Comparison of ENCODE assay signal across 1 cellular context in genomic region chr7:84821671-84822534, GRCh38.
TF ChIP-seq lines count a peak whose summit lies in the region.

No MANE protein-coding gene starts in this region.

TF ChIP-seq in K562, 482 proteins besides CTCF, POLR2A, EP300 and RAD21 (continued from another document and continues in another):
- no peak for TF ChIP-seq CEBPZ (IDR thresholded peaks at IDR 0.05; ENCODE audit: borderline replicate concordance, low read depth, low read length)
- no peak for TF ChIP-seq BRF1 (IDR thresholded peaks at IDR 0.05; ENCODE audit: borderline replicate concordance, extremely low read depth, insufficient read length)
- TF ChIP-seq ZNF274 (IDR thresholded peaks at IDR 0.05; ENCODE audit: borderline replicate concordance, low read depth, low read length): no peak
- no peak for TF ChIP-seq ZNF124 (CRISPR knock-in tag; IDR thresholded peaks at IDR 0.05)
- TF ChIP-seq STAT6 (CRISPR knock-in tag; IDR thresholded peaks at IDR 0.05): no peak
- TF ChIP-seq ZNF41 (CRISPR knock-in tag; conservative IDR thresholded peaks at IDR 0.05): peak; percentile 94
- TF ChIP-seq GATA2 (CRISPR knock-in tag; IDR thresholded peaks at IDR 0.05): no peak
- TF ChIP-seq ETV1 (tag; conservative IDR thresholded peaks at IDR 0.05; ENCODE audit: low read depth): peak; percentile 87
- TF ChIP-seq E2F4 (CRISPR knock-in tag; IDR thresholded peaks at IDR 0.05; ENCODE audit: low read depth): no peak
- TF ChIP-seq, protein P1, sequence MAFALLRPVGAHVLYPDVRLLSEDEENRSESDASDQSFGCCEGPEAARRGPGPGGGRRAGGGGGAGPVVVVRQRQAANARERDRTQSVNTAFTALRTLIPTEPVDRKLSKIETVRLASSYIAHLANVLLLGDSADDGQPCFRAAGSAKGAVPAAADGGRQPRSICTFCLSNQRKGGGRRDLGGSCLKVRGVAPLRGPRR (CRISPR knock-in tag; IDR thresholded peaks at IDR 0.05): no peak; the same call in 1 of the 2 replicates
- TF ChIP-seq MTA1 (IDR thresholded peaks at IDR 0.05; ENCODE audit: borderline replicate concordance): no peak
- no peak for TF ChIP-seq EWSR1 (IDR thresholded peaks at IDR 0.05; ENCODE audit: borderline replicate concordance, low read depth, partially characterized antibody)
- TF ChIP-seq STAT5A (IDR thresholded peaks at IDR 0.05; ENCODE audit: borderline replicate concordance, low read length): peak; percentile 86
- TF ChIP-seq NR3C1 (CRISPR knock-in tag; IDR thresholded peaks at IDR 0.05): no peak
- no peak for TF ChIP-seq KDM5B (IDR thresholded peaks at IDR 0.05; ENCODE audit: insufficient replicate concordance, low read depth, low read length)
- no peak for TF ChIP-seq PHB (CRISPR knock-in tag; IDR thresholded peaks at IDR 0.05)
- TF ChIP-seq, protein P2, sequence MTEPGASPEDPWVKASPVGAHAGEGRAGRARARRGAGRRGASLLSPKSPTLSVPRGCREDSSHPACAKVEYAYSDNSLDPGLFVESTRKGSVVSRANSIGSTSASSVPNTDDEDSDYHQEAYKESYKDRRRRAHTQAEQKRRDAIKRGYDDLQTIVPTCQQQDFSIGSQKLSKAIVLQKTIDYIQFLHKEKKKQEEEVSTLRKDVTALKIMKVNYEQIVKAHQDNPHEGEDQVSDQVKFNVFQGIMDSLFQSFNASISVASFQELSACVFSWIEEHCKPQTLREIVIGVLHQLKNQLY (CRISPR knock-in tag; conservative IDR thresholded peaks at IDR 0.05): no peak
- no peak for TF ChIP-seq ZKSCAN1 (IDR thresholded peaks at IDR 0.05; ENCODE audit: low read depth, low read length)
- 0 out of 2 replicates have a peak, but pooled peaks have one; percentile 28 for TF ChIP-seq SOX6 (IDR thresholded peaks at IDR 0.05)
- TF ChIP-seq ELF1 (tag; IDR thresholded peaks at IDR 0.05): no peak
- no peak for TF ChIP-seq ZSCAN29 (IDR thresholded peaks at IDR 0.05)
- no peak for TF ChIP-seq SRSF9 (IDR thresholded peaks at IDR 0.05; ENCODE audit: borderline replicate concordance, low read depth, low read length)
- peak; percentile 94 for TF ChIP-seq HBP1 (CRISPR knock-in tag; IDR thresholded peaks at IDR 0.05)
- no peak; the same call in 1 of the 2 replicates for TF ChIP-seq SNAPC5 (CRISPR knock-in tag; IDR thresholded peaks at IDR 0.05)
- TF ChIP-seq ILF3 (IDR thresholded peaks at IDR 0.05; ENCODE audit: borderline replicate concordance): no peak
- TF ChIP-seq, protein P3, sequence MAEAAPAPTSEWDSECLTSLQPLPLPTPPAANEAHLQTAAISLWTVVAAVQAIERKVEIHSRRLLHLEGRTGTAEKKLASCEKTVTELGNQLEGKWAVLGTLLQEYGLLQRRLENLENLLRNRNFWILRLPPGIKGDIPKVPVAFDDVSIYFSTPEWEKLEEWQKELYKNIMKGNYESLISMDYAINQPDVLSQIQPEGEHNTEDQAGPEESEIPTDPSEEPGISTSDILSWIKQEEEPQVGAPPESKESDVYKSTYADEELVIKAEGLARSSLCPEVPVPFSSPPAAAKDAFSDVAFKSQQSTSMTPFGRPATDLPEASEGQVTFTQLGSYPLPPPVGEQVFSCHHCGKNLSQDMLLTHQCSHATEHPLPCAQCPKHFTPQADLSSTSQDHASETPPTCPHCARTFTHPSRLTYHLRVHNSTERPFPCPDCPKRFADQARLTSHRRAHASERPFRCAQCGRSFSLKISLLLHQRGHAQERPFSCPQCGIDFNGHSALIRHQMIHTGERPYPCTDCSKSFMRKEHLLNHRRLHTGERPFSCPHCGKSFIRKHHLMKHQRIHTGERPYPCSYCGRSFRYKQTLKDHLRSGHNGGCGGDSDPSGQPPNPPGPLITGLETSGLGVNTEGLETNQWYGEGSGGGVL (CRISPR knock-in tag; IDR thresholded peaks at IDR 0.05): peak; percentile 94
- TF ChIP-seq, protein P4, sequence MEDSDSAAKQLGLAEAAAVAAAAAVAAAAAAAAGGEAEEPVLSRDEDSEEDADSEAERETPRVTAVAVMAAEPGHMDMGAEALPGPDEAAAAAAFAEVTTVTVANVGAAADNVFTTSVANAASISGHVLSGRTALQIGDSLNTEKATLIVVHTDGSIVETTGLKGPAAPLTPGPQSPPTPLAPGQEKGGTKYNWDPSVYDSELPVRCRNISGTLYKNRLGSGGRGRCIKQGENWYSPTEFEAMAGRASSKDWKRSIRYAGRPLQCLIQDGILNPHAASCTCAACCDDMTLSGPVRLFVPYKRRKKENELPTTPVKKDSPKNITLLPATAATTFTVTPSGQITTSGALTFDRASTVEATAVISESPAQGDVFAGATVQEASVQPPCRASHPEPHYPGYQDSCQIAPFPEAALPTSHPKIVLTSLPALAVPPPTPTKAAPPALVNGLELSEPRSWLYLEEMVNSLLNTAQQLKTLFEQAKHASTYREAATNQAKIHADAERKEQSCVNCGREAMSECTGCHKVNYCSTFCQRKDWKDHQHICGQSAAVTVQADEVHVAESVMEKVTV (CRISPR knock-in tag; IDR thresholded peaks at IDR 0.05): peak; percentile 69; the same call in 1 of the 2 replicates
- peak; percentile 97 for TF ChIP-seq CXXC5 (CRISPR knock-in tag; IDR thresholded peaks at IDR 0.05)
- TF ChIP-seq ELF2 (CRISPR knock-in tag; IDR thresholded peaks at IDR 0.05): peak; percentile 66; the same call in 1 of the 2 replicates
- TF ChIP-seq ZNF644 (tag; IDR thresholded peaks at IDR 0.05; ENCODE audit: low read depth): peak; percentile 96
- TF ChIP-seq ZNF717 (CRISPR knock-in tag; IDR thresholded peaks at IDR 0.05): peak; percentile 66; the same call in 1 of the 2 replicates
- TF ChIP-seq HMG20A (CRISPR knock-in tag; conservative IDR thresholded peaks at IDR 0.05): no peak
- TF ChIP-seq, protein P5, sequence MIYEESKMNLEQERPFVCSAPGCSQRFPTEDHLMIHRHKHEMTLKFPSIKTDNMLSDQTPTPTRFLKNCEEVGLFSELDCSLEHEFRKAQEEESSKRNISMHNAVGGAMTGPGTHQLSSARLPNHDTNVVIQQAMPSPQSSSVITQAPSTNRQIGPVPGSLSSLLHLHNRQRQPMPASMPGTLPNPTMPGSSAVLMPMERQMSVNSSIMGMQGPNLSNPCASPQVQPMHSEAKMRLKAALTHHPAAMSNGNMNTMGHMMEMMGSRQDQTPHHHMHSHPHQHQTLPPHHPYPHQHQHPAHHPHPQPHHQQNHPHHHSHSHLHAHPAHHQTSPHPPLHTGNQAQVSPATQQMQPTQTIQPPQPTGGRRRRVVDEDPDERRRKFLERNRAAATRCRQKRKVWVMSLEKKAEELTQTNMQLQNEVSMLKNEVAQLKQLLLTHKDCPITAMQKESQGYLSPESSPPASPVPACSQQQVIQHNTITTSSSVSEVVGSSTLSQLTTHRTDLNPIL (CRISPR knock-in tag; IDR thresholded peaks at IDR 0.05): peak; percentile 84
- TF ChIP-seq, protein P6, sequence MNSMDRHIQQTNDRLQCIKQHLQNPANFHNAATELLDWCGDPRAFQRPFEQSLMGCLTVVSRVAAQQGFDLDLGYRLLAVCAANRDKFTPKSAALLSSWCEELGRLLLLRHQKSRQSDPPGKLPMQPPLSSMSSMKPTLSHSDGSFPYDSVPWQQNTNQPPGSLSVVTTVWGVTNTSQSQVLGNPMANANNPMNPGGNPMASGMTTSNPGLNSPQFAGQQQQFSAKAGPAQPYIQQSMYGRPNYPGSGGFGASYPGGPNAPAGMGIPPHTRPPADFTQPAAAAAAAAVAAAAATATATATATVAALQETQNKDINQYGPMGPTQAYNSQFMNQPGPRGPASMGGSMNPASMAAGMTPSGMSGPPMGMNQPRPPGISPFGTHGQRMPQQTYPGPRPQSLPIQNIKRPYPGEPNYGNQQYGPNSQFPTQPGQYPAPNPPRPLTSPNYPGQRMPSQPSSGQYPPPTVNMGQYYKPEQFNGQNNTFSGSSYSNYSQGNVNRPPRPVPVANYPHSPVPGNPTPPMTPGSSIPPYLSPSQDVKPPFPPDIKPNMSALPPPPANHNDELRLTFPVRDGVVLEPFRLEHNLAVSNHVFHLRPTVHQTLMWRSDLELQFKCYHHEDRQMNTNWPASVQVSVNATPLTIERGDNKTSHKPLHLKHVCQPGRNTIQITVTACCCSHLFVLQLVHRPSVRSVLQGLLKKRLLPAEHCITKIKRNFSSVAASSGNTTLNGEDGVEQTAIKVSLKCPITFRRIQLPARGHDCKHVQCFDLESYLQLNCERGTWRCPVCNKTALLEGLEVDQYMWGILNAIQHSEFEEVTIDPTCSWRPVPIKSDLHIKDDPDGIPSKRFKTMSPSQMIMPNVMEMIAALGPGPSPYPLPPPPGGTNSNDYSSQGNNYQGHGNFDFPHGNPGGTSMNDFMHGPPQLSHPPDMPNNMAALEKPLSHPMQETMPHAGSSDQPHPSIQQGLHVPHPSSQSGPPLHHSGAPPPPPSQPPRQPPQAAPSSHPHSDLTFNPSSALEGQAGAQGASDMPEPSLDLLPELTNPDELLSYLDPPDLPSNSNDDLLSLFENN (IDR thresholded peaks at IDR 0.05; ENCODE audit: low read depth in 2 of 2, low read length in 2 of 2): no peak
- TF ChIP-seq STAT5B (CRISPR knock-in tag; IDR thresholded peaks at IDR 0.05): no peak
- TF ChIP-seq CEBPG (CRISPR knock-in tag; IDR thresholded peaks at IDR 0.05): no peak
- 0 out of 4 replicates have a peak, but pooled peaks of 1 of the 2 experiments have one; percentile 24 for TF ChIP-seq CEBPG (tag; conservative IDR thresholded peaks at IDR 0.05 in 1 of 2, IDR thresholded peaks at IDR 0.05 in 1 of 2)
- TF ChIP-seq NBN (IDR thresholded peaks at IDR 0.05; ENCODE audit: low read depth): no peak
